Comparison of ENCODE assay signal across 1 cellular context in the genomic region with DNA sequence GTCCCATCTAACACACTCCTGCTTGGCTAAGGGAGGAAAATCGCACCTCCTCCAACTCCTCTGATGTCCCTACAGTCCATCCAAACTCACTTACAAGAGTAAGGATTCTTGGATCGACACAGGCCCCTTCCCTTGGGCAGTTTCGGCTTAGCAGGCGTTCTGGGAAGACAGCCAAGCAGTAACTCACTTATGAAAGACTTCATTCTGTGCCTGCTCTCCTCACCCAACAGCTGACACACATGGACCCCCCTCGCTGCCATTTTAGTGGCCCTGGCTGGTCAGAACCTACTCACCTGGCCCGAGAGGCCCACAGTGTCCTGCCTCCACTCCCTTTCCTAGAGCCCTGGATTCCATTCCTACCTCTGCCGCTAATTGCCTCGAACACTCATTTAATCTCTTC.
A peak's percentile ranks its signal among the peaks of the same experiment; 100 is the strongest.
TF ChIP-seq lines count a peak whose summit lies in the region.

No MANE protein-coding gene starts in this region.

TF ChIP-seq in SK-N-SH, 30 proteins besides CTCF, POLR2A, EP300 and RAD21 (continued from another document):
- TF ChIP-seq, protein P1, sequence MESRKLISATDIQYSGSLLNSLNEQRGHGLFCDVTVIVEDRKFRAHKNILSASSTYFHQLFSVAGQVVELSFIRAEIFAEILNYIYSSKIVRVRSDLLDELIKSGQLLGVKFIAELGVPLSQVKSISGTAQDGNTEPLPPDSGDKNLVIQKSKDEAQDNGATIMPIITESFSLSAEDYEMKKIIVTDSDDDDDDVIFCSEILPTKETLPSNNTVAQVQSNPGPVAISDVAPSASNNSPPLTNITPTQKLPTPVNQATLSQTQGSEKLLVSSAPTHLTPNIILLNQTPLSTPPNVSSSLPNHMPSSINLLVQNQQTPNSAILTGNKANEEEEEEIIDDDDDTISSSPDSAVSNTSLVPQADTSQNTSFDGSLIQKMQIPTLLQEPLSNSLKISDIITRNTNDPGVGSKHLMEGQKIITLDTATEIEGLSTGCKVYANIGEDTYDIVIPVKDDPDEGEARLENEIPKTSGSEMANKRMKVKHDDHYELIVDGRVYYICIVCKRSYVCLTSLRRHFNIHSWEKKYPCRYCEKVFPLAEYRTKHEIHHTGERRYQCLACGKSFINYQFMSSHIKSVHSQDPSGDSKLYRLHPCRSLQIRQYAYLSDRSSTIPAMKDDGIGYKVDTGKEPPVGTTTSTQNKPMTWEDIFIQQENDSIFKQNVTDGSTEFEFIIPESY (IDR thresholded peaks at IDR 0.05; ENCODE audit: borderline replicate concordance, low read depth), result no peak
- TF ChIP-seq FOXM1 (IDR thresholded peaks at IDR 0.05; ENCODE audit: low read depth), result no peak
- TF ChIP-seq, protein P2, sequence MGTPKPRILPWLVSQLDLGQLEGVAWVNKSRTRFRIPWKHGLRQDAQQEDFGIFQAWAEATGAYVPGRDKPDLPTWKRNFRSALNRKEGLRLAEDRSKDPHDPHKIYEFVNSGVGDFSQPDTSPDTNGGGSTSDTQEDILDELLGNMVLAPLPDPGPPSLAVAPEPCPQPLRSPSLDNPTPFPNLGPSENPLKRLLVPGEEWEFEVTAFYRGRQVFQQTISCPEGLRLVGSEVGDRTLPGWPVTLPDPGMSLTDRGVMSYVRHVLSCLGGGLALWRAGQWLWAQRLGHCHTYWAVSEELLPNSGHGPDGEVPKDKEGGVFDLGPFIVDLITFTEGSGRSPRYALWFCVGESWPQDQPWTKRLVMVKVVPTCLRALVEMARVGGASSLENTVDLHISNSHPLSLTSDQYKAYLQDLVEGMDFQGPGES (IDR thresholded peaks at IDR 0.05; ENCODE audit: low read depth, low read length), result no peak
- TF ChIP-seq, protein P3, sequence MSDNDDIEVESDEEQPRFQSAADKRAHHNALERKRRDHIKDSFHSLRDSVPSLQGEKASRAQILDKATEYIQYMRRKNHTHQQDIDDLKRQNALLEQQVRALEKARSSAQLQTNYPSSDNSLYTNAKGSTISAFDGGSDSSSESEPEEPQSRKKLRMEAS (IDR thresholded peaks at IDR 0.05; ENCODE audit: low read depth), result no peak
- TF ChIP-seq, protein P4, sequence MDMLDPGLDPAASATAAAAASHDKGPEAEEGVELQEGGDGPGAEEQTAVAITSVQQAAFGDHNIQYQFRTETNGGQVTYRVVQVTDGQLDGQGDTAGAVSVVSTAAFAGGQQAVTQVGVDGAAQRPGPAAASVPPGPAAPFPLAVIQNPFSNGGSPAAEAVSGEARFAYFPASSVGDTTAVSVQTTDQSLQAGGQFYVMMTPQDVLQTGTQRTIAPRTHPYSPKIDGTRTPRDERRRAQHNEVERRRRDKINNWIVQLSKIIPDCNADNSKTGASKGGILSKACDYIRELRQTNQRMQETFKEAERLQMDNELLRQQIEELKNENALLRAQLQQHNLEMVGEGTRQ (IDR thresholded peaks at IDR 0.05; ENCODE audit: borderline replicate concordance, low read depth, low read length), result no peak
- TF ChIP-seq, protein P5, sequence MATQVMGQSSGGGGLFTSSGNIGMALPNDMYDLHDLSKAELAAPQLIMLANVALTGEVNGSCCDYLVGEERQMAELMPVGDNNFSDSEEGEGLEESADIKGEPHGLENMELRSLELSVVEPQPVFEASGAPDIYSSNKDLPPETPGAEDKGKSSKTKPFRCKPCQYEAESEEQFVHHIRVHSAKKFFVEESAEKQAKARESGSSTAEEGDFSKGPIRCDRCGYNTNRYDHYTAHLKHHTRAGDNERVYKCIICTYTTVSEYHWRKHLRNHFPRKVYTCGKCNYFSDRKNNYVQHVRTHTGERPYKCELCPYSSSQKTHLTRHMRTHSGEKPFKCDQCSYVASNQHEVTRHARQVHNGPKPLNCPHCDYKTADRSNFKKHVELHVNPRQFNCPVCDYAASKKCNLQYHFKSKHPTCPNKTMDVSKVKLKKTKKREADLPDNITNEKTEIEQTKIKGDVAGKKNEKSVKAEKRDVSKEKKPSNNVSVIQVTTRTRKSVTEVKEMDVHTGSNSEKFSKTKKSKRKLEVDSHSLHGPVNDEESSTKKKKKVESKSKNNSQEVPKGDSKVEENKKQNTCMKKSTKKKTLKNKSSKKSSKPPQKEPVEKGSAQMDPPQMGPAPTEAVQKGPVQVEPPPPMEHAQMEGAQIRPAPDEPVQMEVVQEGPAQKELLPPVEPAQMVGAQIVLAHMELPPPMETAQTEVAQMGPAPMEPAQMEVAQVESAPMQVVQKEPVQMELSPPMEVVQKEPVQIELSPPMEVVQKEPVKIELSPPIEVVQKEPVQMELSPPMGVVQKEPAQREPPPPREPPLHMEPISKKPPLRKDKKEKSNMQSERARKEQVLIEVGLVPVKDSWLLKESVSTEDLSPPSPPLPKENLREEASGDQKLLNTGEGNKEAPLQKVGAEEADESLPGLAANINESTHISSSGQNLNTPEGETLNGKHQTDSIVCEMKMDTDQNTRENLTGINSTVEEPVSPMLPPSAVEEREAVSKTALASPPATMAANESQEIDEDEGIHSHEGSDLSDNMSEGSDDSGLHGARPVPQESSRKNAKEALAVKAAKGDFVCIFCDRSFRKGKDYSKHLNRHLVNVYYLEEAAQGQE (IDR thresholded peaks at IDR 0.05; ENCODE audit: low read depth, low read length), result no peak
- TF ChIP-seq RCOR1 (IDR thresholded peaks at IDR 0.05; ENCODE audit: low read length), result no peak
- TF ChIP-seq ELF1 (IDR thresholded peaks at IDR 0.05), result no peak
- peak; percentile 29; the same call in 1 of the 2 replicates for TF ChIP-seq NFIC (IDR thresholded peaks at IDR 0.05; ENCODE audit: borderline replicate concordance)
- no peak for TF ChIP-seq RXRA (IDR thresholded peaks at IDR 0.05; ENCODE audit: borderline replicate concordance, low read depth)
